10 cellular contexts compared by ENCODE assay signal in the genomic region with DNA sequence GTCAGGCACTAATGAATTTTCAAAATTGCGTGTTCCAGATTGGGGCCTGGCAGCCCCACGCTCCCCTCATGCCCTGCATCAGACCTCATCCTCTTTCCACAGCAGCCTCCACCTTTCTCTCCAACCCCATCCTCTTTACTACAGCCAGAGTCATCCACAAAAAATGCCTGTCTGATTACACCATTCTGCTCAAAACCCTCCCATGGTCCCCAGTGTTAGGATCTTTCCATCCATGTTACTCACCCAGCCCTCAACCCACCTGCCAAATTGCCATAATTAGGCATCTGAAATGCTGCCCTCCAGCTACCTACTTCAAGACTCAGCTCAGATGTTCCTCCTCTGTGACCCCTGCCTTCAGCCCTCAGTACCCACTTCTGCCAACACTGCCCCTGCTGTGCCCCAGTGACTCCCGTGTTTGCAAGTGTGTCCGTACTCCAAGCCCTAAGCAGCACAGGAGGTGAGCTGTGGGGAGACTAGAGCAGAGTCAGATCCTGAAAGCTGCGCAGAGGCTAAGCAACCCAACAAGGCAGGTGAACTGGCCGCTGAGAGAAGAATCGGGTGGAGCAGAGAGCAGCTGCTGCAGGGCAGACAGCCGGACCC. TPM values are rescaled to one million over a fixed set of nuclear protein-coding genes. Genes with fewer than 3 reads are reported as not detected.
DNase-seq lines count a peak whose midpoint lies in the region; ATAC-seq and TF ChIP-seq lines count a peak whose summit lies in the region.
"Had no signal": no experiment of that assay in that cellular context is flagged by ENCODE, and none has a peak within 500 bp of the region (broad histone marks: within the 10 kb centered on the region; RNA-seq: fewer than 3 reads in every experiment).

No MANE protein-coding gene starts in this region.

- peaks cover 7% of the 10 kb centered on the region for H3K36me3 Mint-ChIP-seq in endothelial cell (ENCODE audit: low read depth, unreplicated experiment)
- H3K36me3 Mint-ChIP-seq in progenitor cell of endocrine pancreas (ENCODE audit: insufficient read depth) = no peaks in the 10 kb centered on the region

- H3K27me3 Mint-ChIP-seq in endothelial cell (ENCODE audit: unreplicated experiment) (peaks cover 12% of the 10 kb centered on the region), progenitor cell of endocrine pancreas (peaks cover 26% of the 10 kb centered on the region)

- H3K27ac Mint-ChIP-seq in endothelial cell (ENCODE audit: unreplicated experiment) (no peak overlapping the region), progenitor cell of endocrine pancreas (no peak overlapping the region)

- H3K4me3 Mint-ChIP-seq in endothelial cell (ENCODE audit: unreplicated experiment) (peak overlapping the region; percentile 62), progenitor cell of endocrine pancreas (ENCODE audit: low read depth) (peak overlapping the region; percentile 70)

- H3K9me3 Mint-ChIP-seq in endothelial cell (ENCODE audit: unreplicated experiment) (no peaks in the 10 kb centered on the region), progenitor cell of endocrine pancreas (ENCODE audit: low read depth) (no peaks in the 10 kb centered on the region)
- H3K9me3 Mint-ChIP-seq: naive B cell had no signal

- H3K4me1 Mint-ChIP-seq in endothelial cell (ENCODE audit: unreplicated experiment) (peaks cover 4% of the 10 kb centered on the region), progenitor cell of endocrine pancreas (ENCODE audit: low read depth) (peaks cover 6% of the 10 kb centered on the region)

- ATAC-seq in GM21529 (IDR thresholded peaks at IDR 0.05; ENCODE audit: unreplicated experiment) = no peak
- ATAC-seq in GM18870 (IDR thresholded peaks at IDR 0.05; ENCODE audit: unreplicated experiment) = no peak

- TF ChIP-seq CTCF in endothelial cell (IDR thresholded peaks at IDR 0.05; ENCODE audit: unreplicated experiment) (no peak), progenitor cell of endocrine pancreas (IDR thresholded peaks at IDR 0.05; ENCODE audit: unreplicated experiment) (no peak)

- peak; percentile 82 for DNase-seq in ELR (ENCODE audit: low read depth)
- DNase-seq in NCI-H526 treated with DMSO at 0.1 percent for 48 hours (lab: John Stamatoyannopoulos, UW) = peak; percentile 62
- DNase-seq in endothelial cell (ENCODE audit: low spot score) = no peak
- no peak for DNase-seq in progenitor cell of endocrine pancreas (ENCODE audit: low spot score, unreplicated experiment)
- DNase-seq in dermis blood vessel endothelial cell = no peak
- no peak for DNase-seq in NCI-H2081 treated with DMSO at 0.1 percent for 48 hours (lab: John Stamatoyannopoulos, UW)
- DNase-seq: activated CD4-positive, CD25-positive, alpha-beta regulatory T cell treated with anti-CD3 and anti-CD28 coated beads, Interleukin-2, amount 50 U/mL, for 72 hours; naive B cell had no signal

RNA-seq across cellular contexts. Expression of a gene that starts 0.7 kb away (rescaled TPM):
- total RNA-seq in endothelial cell (ENCODE audit: unreplicated experiment) (0.67 TPM), progenitor cell of endocrine pancreas (1.1 and 2.0 TPM in 2 replicates), dermis blood vessel endothelial cell (not detected in 2 replicates)

RNA-seq across cellular contexts. Expression of a gene that starts 13.9 kb away (rescaled TPM):
- total RNA-seq in endothelial cell (ENCODE audit: unreplicated experiment) = 31.5 TPM
- 34.6 and 35.8 TPM in 2 replicates for total RNA-seq in progenitor cell of endocrine pancreas
- total RNA-seq in dermis blood vessel endothelial cell = 14.8 and 17.3 TPM in 2 replicates

RNA-seq across cellular contexts. Expression of a gene that starts 36.9 kb away (rescaled TPM):
- total RNA-seq in endothelial cell (ENCODE audit: unreplicated experiment) (17.1 TPM), progenitor cell of endocrine pancreas (24.9 and 25.4 TPM in 2 replicates), dermis blood vessel endothelial cell (24.2 and 24.3 TPM in 2 replicates)

RNA-seq across cellular contexts. Expression of a gene that starts 41.9 kb away (rescaled TPM):
- 94.5 TPM for total RNA-seq in endothelial cell (ENCODE audit: unreplicated experiment)
- 104 and 108 TPM in 2 replicates for total RNA-seq in progenitor cell of endocrine pancreas
- 64.6 and 99.2 TPM in 2 replicates for total RNA-seq in dermis blood vessel endothelial cell

RNA-seq across cellular contexts. Expression of a gene that starts 46.1 kb away (rescaled TPM):
- total RNA-seq in endothelial cell (ENCODE audit: unreplicated experiment) (35.4 TPM), progenitor cell of endocrine pancreas (61.7 and 63.1 TPM in 2 replicates), dermis blood vessel endothelial cell (50.2 and 64.4 TPM in 2 replicates)

Comparison
In these comparisons a context has a peak if more than half of its experiments do, and no peak if none do; other contexts are left out.
1. DNase-seq: peak in ELR (single experiment) and NCI-H526 treated with DMSO at 0.1 percent for 48 hours (single experiment); none in endothelial cell (single experiment), progenitor cell of endocrine pancreas (single experiment), dermis blood vessel endothelial cell (single experiment) and NCI-H2081 treated with DMSO at 0.1 percent for 48 hours (single experiment).